Comparison of ENCODE assay signal across 25 cellular contexts in genomic region chr3:160340351-160340750, GRCh38.
"Had no signal": no experiment of that assay in that cellular context is flagged by ENCODE, and none has a peak within 500 bp of the region (broad histone marks: within the 10 kb centered on the region; RNA-seq: fewer than 3 reads in every experiment).

No MANE protein-coding gene starts in this region.

- H3K36me3 ChIP-seq: prostate gland, sigmoid colon had no signal

- H3K4me3 ChIP-seq: lung, prostate gland, sigmoid colon, stomach, testis, tibial artery had no signal

- H3K27me3 ChIP-seq: sigmoid colon, stomach, testis, tibial artery had no signal

- H3K27me3 Mint-ChIP-seq: memory B cell; naive thymus-derived CD4-positive, alpha-beta T cell; type B pancreatic cell had no signal

- H3K4me1 ChIP-seq: prostate gland, sigmoid colon, stomach, testis, tibial artery had no signal

- FAIRE-seq: colon, endometrium, frontal cortex, kidney had no signal

- H3K4me1 Mint-ChIP-seq: memory B cell; naive thymus-derived CD4-positive, alpha-beta T cell; nephron progenitor cell; stimulated activated effector memory CD8-positive, alpha-beta T cell treated with anti-CD3 and anti-CD28 coated beads, Interleukin-12 subunit alpha, Interleukin-12 subunit beta, amount 100 ng/mL, for 72 hours had no signal

- H3K9me3 Mint-ChIP-seq: memory B cell; stimulated activated effector memory CD8-positive, alpha-beta T cell treated with anti-CD3 and anti-CD28 coated beads, Interleukin-12 subunit alpha, Interleukin-12 subunit beta, amount 100 ng/mL, for 72 hours had no signal

- H3K27ac Mint-ChIP-seq: memory B cell; naive thymus-derived CD4-positive, alpha-beta T cell; nephron progenitor cell; stimulated activated effector memory CD8-positive, alpha-beta T cell treated with anti-CD3 and anti-CD28 coated beads, Interleukin-12 subunit alpha, Interleukin-12 subunit beta, amount 100 ng/mL, for 72 hours; type B pancreatic cell had no signal

- H3K9me3 ChIP-seq: prostate gland, testis had no signal

- H3K4me3 Mint-ChIP-seq: memory B cell; naive thymus-derived CD4-positive, alpha-beta T cell; nephron progenitor cell; stimulated activated effector memory CD8-positive, alpha-beta T cell treated with anti-CD3 and anti-CD28 coated beads, Interleukin-12 subunit alpha, Interleukin-12 subunit beta, amount 100 ng/mL, for 72 hours; type B pancreatic cell had no signal

- DNase-seq: effector memory CD4-positive, alpha-beta T cell; erythroblast; head of caudate nucleus; kidney; midbrain; naive thymus-derived CD4-positive, alpha-beta T cell; nephron progenitor cell; nucleus accumbens; right cardiac atrium; sigmoid colon; stimulated activated CD4-positive, alpha-beta T cell treated with anti-CD3 and anti-CD28 coated beads, Interleukin-2, amount 100 ng/mL, for 24 hours; stimulated activated CD4-positive, alpha-beta T cell treated with anti-CD3 and anti-CD28 coated beads, Interleukin-4, amount 100 ng/mL, for 24 hours; stimulated activated naive CD4-positive, alpha-beta T cell treated with Interleukin-2 at 50 U/mL for 16 hours; stomach; testis; tibial artery had no signal

- H3K36me3 Mint-ChIP-seq: stimulated activated effector memory CD8-positive, alpha-beta T cell treated with anti-CD3 and anti-CD28 coated beads, Interleukin-12 subunit alpha, Interleukin-12 subunit beta, amount 100 ng/mL, for 72 hours had no signal

- ATAC-seq: left lobe of liver; naive thymus-derived CD4-positive, alpha-beta T cell; right cardiac atrium; stimulated activated effector memory CD8-positive, alpha-beta T cell treated with anti-CD3 and anti-CD28 coated beads, Interleukin-12 subunit alpha, Interleukin-12 subunit beta, amount 100 ng/mL, for 72 hours had no signal

- H3K27ac ChIP-seq: prostate gland, sigmoid colon, stomach, testis, tibial artery had no signal
